In genomic region chr12:107684990-107685359, GRCh38 we compare ENCODE assay signal across 8 cellular contexts. TPM values are rescaled to one million over a fixed set of nuclear protein-coding genes. Genes with fewer than 3 reads are reported as not detected.
DNase-seq lines count a peak whose midpoint lies in the region; ATAC-seq and TF ChIP-seq lines count a peak whose summit lies in the region.

No MANE protein-coding gene starts in this region.

- no peak for TF ChIP-seq CTCF in chondrocyte (IDR thresholded peaks at IDR 0.05)
- TF ChIP-seq CTCF in mesothelial cell of epicardium (IDR thresholded peaks at IDR 0.05; ENCODE audit: unreplicated experiment) = no peak
- no peak for TF ChIP-seq CTCF in transverse colon (IDR thresholded peaks at IDR 0.05)

- 0 to 17% methylated on average over 5 to 9 of the region's 9 CpGs for WGBS in transverse colon (ENCODE audit: low coverage in 1 of 2), 2 donors

- peak overlapping the region; percentile 83 to 95 (median 91) for H3K9ac ChIP-seq in BLaER1 treated with 17β-estradiol and CSF1 and Interleukin-3, amounts not matched to agents 10 nM and 100 nM
- peak overlapping the region; percentile 94 for H3K9ac ChIP-seq in HUES6 (ENCODE audit: low read length)

- H3K4me3 ChIP-seq in BLaER1 treated with 17β-estradiol and CSF1 and Interleukin-3, amounts not matched to agents 10 nM and 100 nM = peak overlapping the region; percentile 81 to 97 (median 90)
- H3K4me3 ChIP-seq in HUES6 (ENCODE audit: low read depth, low read length) (peak overlapping the region; percentile 96), transverse colon (peak overlapping the region; percentile 31 to 83 (median 76))

- peaks cover 0 to 21% (median 0%) of the 10 kb centered on the region in 11 experiments; a peak in 3 of 22 replicates for H4K20me1 ChIP-seq in BLaER1 treated with 17β-estradiol and CSF1 and Interleukin-3, amounts not matched to agents 10 nM and 100 nM

- in situ Hi-C loops in transverse colon (cut with MboI; ENCODE audit: low pct_ligation_motif_present in 1 of 4, low pct_unique_long_range_greater_than_20kb in 1 of 4, low sequenced_read_pairs in 3 of 4) = loop anchor here in 2 of 4 donors (5.0 to 25.0 kb wide), 2 partner anchors 72 to 202 kb away; no protein-coding TSS in a partner anchor

- H3K4me1 Mint-ChIP-seq in chondrocyte (ENCODE audit: low read depth) (peaks cover 24% of the 10 kb centered on the region), mesothelial cell of epicardium (peaks cover 19% of the 10 kb centered on the region)

- DNase-seq in chondrocyte (ENCODE audit: low spot score) (no peak), mesothelial cell of epicardium (ENCODE audit: low spot score in 2 of 2, unreplicated experiment in 2 of 2) (no peak), transverse colon (peak; percentile 21), DMS114 treated with DMSO at 0.1 percent for 48 hours (lab: John Stamatoyannopoulos, UW; ENCODE audit: unreplicated experiment) (no peak)

- H3K4me1 ChIP-seq in BLaER1 treated with 17β-estradiol and CSF1 and Interleukin-3, amounts not matched to agents 10 nM and 100 nM = peaks cover 22 to 25% (median 23%) of the 10 kb centered on the region in 10 experiments
- H3K4me1 ChIP-seq in HUES6 (ENCODE audit: control insufficient read depth, insufficient read depth, low read length) (0 out of 2 replicates have a peak, but pooled peaks cover 10% of the 10 kb centered on the region), transverse colon (peaks cover 4 to 22% (median 18%) of the 10 kb centered on the region in 4 donors)

- H3K36me3 Mint-ChIP-seq in chondrocyte (ENCODE audit: low read depth) (peaks cover 10% of the 10 kb centered on the region), mesothelial cell of epicardium (peaks cover 15% of the 10 kb centered on the region)

- intact Hi-C loops in transverse colon (cut with DNase I; ENCODE audit: low total_unique reads) = no loop called here

- peak overlapping the region; percentile 78 to 98 (median 87) for H3K4me2 ChIP-seq in BLaER1 treated with 17β-estradiol and CSF1 and Interleukin-3, amounts not matched to agents 10 nM and 100 nM

- H3K27me3 Mint-ChIP-seq in chondrocyte (ENCODE audit: low read depth) (peaks cover 2% of the 10 kb centered on the region), mesothelial cell of epicardium (ENCODE audit: low read depth) (peaks cover 5% of the 10 kb centered on the region)

- H3K9me3 ChIP-seq in BLaER1 treated with 17β-estradiol and CSF1 and Interleukin-3, amounts not matched to agents 10 nM and 100 nM (replicated peaks in 1 of 11) = no peaks in the 10 kb centered on the region
- no peaks in the 10 kb centered on the region; the same call in 1 of the 2 replicates for H3K9me3 ChIP-seq in HUES6 (ENCODE audit: control insufficient read depth, insufficient read depth, low read depth, low read length)
- H3K9me3 ChIP-seq in transverse colon = no peaks in the 10 kb centered on the region

- TF ChIP-seq EP300 in transverse colon (IDR thresholded peaks at IDR 0.05; ENCODE audit: low read depth) = no peak

- H3K27ac Mint-ChIP-seq in chondrocyte (ENCODE audit: unreplicated experiment) (peak overlapping the region; percentile 95), mesothelial cell of epicardium (peak overlapping the region; percentile 97)

- H3K4me3 Mint-ChIP-seq in chondrocyte (ENCODE audit: unreplicated experiment) (peak overlapping the region; percentile 86), mesothelial cell of epicardium (peak overlapping the region; percentile 95)

- peaks cover 20 to 30% (median 25%) of the 10 kb centered on the region in 11 experiments for H3K36me3 ChIP-seq in BLaER1 treated with 17β-estradiol and CSF1 and Interleukin-3, amounts not matched to agents 10 nM and 100 nM
- H3K36me3 ChIP-seq in HUES6 (ENCODE audit: control insufficient read depth, insufficient read depth, low read length) = peaks cover 18% of the 10 kb centered on the region
- H3K36me3 ChIP-seq in transverse colon = peaks cover 0 to 19% (median 6%) of the 10 kb centered on the region in 4 donors

- no peak for TF ChIP-seq POLR2A in transverse colon (IDR thresholded peaks at IDR 0.05)

- no peaks in the 10 kb centered on the region for H3K27me3 ChIP-seq in BLaER1 treated with 17β-estradiol and CSF1 and Interleukin-3, amounts not matched to agents 10 nM and 100 nM
- no peaks in the 10 kb centered on the region for H3K27me3 ChIP-seq in HUES6 (ENCODE audit: control insufficient read depth, insufficient read depth, low read length)
- H3K27me3 ChIP-seq in transverse colon = no peaks in the 10 kb centered on the region

- no peaks in the 10 kb centered on the region for H3K9me3 Mint-ChIP-seq in chondrocyte (ENCODE audit: low read depth)
- H3K9me3 Mint-ChIP-seq in mesothelial cell of epicardium = no peaks in the 10 kb centered on the region

- ATAC-seq in SK-N-SH treated with all-trans-retinoic acid at 6 μM for 48 hours = peak; percentile 15; the same call in 2 of the 3 replicates
- no peak for ATAC-seq in GM19328 (IDR thresholded peaks at IDR 0.05; ENCODE audit: unreplicated experiment)

- peak overlapping the region; percentile 73 to 92 (median 87) for H3K27ac ChIP-seq in BLaER1 treated with 17β-estradiol and CSF1 and Interleukin-3, amounts not matched to agents 10 nM and 100 nM
- peak overlapping the region; percentile 91 for H3K27ac ChIP-seq in HUES6 (ENCODE audit: low read depth, low read length)
- peak overlapping the region; percentile 84 to 91 (median 87) for H3K27ac ChIP-seq in transverse colon

TF ChIP-seq in SK-N-SH treated with all-trans-retinoic acid at 6 μM for 48 hours, 23 proteins besides CTCF, POLR2A, EP300 and RAD21:
- TF ChIP-seq RARB (CRISPR knock-in tag; IDR thresholded peaks at IDR 0.05) (no peak), ZNF8 (CRISPR knock-in tag; IDR thresholded peaks at IDR 0.05) (no peak), ARNTL (CRISPR knock-in tag; IDR thresholded peaks at IDR 0.05; ENCODE audit: borderline replicate concordance, low read depth) (no peak), TOX (CRISPR knock-in tag; IDR thresholded peaks at IDR 0.05; ENCODE audit: borderline replicate concordance) (no peak), ESRRG (CRISPR knock-in tag; IDR thresholded peaks at IDR 0.05) (no peak), CSDC2 (CRISPR knock-in tag; IDR thresholded peaks at IDR 0.05) (no peak), PPARA (CRISPR knock-in tag; IDR thresholded peaks at IDR 0.05; ENCODE audit: borderline replicate concordance) (no peak)
- TF ChIP-seq, protein P1, sequence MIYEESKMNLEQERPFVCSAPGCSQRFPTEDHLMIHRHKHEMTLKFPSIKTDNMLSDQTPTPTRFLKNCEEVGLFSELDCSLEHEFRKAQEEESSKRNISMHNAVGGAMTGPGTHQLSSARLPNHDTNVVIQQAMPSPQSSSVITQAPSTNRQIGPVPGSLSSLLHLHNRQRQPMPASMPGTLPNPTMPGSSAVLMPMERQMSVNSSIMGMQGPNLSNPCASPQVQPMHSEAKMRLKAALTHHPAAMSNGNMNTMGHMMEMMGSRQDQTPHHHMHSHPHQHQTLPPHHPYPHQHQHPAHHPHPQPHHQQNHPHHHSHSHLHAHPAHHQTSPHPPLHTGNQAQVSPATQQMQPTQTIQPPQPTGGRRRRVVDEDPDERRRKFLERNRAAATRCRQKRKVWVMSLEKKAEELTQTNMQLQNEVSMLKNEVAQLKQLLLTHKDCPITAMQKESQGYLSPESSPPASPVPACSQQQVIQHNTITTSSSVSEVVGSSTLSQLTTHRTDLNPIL (CRISPR knock-in tag; IDR thresholded peaks at IDR 0.05; ENCODE audit: low read depth) = no peak
- TF ChIP-seq, protein P2, sequence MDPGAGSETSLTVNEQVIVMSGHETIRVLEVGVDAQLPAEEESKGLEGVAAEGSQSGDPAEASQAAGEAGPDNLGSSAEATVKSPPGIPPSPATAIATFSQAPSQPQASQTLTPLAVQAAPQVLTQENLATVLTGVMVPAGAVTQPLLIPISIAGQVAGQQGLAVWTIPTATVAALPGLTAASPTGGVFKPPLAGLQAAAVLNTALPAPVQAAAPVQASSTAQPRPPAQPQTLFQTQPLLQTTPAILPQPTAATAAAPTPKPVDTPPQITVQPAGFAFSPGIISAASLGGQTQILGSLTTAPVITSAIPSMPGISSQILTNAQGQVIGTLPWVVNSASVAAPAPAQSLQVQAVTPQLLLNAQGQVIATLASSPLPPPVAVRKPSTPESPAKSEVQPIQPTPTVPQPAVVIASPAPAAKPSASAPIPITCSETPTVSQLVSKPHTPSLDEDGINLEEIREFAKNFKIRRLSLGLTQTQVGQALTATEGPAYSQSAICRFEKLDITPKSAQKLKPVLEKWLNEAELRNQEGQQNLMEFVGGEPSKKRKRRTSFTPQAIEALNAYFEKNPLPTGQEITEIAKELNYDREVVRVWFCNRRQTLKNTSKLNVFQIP (CRISPR knock-in tag; IDR thresholded peaks at IDR 0.05; ENCODE audit: borderline replicate concordance, low read depth) = no peak
- TF ChIP-seq, protein P3, sequence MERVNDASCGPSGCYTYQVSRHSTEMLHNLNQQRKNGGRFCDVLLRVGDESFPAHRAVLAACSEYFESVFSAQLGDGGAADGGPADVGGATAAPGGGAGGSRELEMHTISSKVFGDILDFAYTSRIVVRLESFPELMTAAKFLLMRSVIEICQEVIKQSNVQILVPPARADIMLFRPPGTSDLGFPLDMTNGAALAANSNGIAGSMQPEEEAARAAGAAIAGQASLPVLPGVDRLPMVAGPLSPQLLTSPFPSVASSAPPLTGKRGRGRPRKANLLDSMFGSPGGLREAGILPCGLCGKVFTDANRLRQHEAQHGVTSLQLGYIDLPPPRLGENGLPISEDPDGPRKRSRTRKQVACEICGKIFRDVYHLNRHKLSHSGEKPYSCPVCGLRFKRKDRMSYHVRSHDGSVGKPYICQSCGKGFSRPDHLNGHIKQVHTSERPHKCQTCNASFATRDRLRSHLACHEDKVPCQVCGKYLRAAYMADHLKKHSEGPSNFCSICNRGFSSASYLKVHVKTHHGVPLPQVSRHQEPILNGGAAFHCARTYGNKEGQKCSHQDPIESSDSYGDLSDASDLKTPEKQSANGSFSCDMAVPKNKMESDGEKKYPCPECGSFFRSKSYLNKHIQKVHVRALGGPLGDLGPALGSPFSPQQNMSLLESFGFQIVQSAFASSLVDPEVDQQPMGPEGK (CRISPR knock-in tag; IDR thresholded peaks at IDR 0.05; ENCODE audit: borderline replicate concordance) = no peak

RNA-seq across cellular contexts. Expression of gene PWP1, which starts 0.6 kb away (rescaled TPM):
- total RNA-seq in chondrocyte (42.2 to 44.9 TPM (median 42.6 TPM) in 3 replicates), mesothelial cell of epicardium (29.8 to 35.4 TPM (median 32.7 TPM) in 3 replicates), transverse colon (10 to 100 TPM; 29.9 to 49.7 (median 41.4) TPM)
